In the genomic region with DNA sequence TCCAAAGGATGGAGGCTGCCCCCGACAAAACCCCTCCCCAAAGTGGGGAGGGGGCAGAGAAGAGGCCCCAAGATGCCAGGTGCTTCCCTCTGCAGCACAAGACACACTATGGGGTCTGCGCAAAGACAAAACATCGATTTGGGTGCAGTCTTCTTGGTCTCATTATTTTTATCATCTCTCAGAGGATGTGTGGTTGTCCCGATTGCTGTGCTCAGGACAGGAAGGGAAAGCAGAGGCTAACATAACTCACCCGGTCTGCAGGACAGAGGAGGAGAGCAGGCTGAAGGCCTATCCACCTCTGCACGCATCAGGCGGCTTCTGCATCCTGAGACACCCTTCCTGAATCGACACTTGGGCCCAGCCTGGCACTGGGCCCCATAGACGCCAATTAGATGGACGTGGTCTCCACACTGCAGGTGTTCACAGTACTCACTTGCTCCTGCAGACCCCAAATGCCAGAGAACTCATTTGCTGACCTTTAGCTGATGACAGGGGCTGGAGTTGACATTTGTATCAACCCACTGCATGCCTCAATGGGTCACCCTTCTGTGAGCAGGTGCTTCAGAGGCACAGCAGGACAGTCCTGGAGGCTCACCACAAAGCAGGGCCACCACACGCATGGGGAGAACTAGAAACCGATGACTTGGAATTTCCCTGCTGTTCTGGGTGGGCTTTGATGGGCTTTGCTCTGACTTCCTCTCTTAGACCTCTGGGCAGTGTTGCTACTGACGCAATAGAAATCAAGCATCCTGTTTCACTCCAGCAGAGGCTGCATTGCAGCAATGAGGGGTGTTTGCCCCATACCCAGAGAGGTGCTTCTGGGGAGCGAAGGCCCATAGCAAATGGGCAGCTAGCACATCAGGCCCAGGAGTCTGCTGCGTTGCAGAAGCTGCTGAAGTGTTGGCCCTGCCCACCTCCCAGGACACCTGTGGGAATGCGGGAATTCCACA, we compare ENCODE assay signal across 8 cellular contexts.
DNase-seq lines count a peak whose midpoint lies in the region; ATAC-seq, FAIRE-seq and TF ChIP-seq lines count a peak whose summit lies in the region.

No MANE protein-coding gene starts in this region.

- no peaks in the 10 kb centered on the region for H3K27me3 ChIP-seq in GM12878 (replicated peaks in 1 of 2; ENCODE audit: control insufficient read depth in 2 of 2, insufficient read depth in 2 of 2, low read length in 1 of 2)

- in situ Hi-C loops in GM12878 (cut with MboI), result no loop called here

- H3K9ac ChIP-seq in GM12878 (ENCODE audit: control insufficient read depth, insufficient read depth, low read length), result peak overlapping the region; percentile 92

- H2AFZ ChIP-seq in GM12878 (ENCODE audit: control insufficient read depth, low read depth, low read length), result no peak overlapping the region

- DNase-seq in GM12865 (ENCODE audit: low read depth), result peak; percentile 97
- peak; percentile 94 for DNase-seq in GM12878 (ENCODE audit: low read depth, low spot score)
- DNase-seq in stimulated activated CD4-positive, alpha-beta T cell treated with anti-CD3 and anti-CD28 coated beads, Interleukin-12 subunit alpha, Interleukin-12 subunit beta, amount 100 ng/mL, for 4 hours, result no peak
- no peak for DNase-seq in NCI-H510A treated with DMSO at 0.1 percent for 48 hours (lab: John Stamatoyannopoulos, UW)
- DNase-seq in effector CD4-positive, alpha-beta T cell, result no peak
- no peak for DNase-seq in NCI-H2196 (lab: John Stamatoyannopoulos, UW; ENCODE audit: unreplicated experiment)

- BruUV-seq in GM12878 (replicated peaks; lab: Mats Ljungman, UMichigan), result TSS peak; percentile 73

- peaks cover 57% of the 10 kb centered on the region for H3K79me2 ChIP-seq in GM12878 (ENCODE audit: control insufficient read depth, insufficient read depth, low read length)

- TF ChIP-seq CTCF in GM12865 (IDR thresholded peaks at IDR 0.05; ENCODE audit: insufficient read depth, low read depth, low read length, missing control alignments), result no peak
- no peak for TF ChIP-seq CTCF in GM12878 (IDR thresholded peaks at IDR 0.05 in 2 of 3, conservative IDR thresholded peaks at IDR 0.05 in 1 of 3; ENCODE audit: control insufficient read depth in 2 of 3, extremely low read depth in 1 of 3, insufficient read depth in 1 of 3, low read depth in 3 of 3, low read length in 3 of 3)

- peak; percentile 55 for ATAC-seq in GM19438 (IDR thresholded peaks at IDR 0.05; ENCODE audit: low read depth, unreplicated experiment)
- ATAC-seq in HG03175 (IDR thresholded peaks at IDR 0.05; ENCODE audit: unreplicated experiment), result peak; percentile 78
- peak; percentile 70 for ATAC-seq in GM12878

- H3K27ac ChIP-seq in GM12878 (ENCODE audit: control insufficient read depth, insufficient read depth), result peak overlapping the region; percentile 94

- FAIRE-seq in GM12878 (lab: Jason Lieb, UNC), result peak; percentile 91

- no peaks in the 10 kb centered on the region for H4K20me1 ChIP-seq in GM12878 (ENCODE audit: control insufficient read depth, insufficient read depth)

- POLR2A ChIA-PET in GM12878 (lab: Charles Lee), result interaction anchor here (1.0 to 13.5 kb wide), 8 partner anchors 14 to 270 kb away, joined by 3 to 213 read pairs (median 84); no protein-coding TSS in a partner anchor

- intact Hi-C loops in GM12878 (cut with micrococcal nuclease; ENCODE audit: unreplicated experiment), result loop anchor here (1.0 to 5.0 kb wide), 10 partner anchors 14 to 220 kb away; a partner anchor contains a TSS

- WGBS in GM12878 (ENCODE audit: insufficient coverage, insufficient replicate concordance, low lambda C conversion rate, missing lambda C conversion rate), result 17% methylated on average over 16 of the region's 16 CpGs

- TF ChIP-seq RAD21 in GM12878 (IDR thresholded peaks at IDR 0.05; ENCODE audit: insufficient read depth, low read depth, low read length), result no peak

- H3K4me3 ChIP-seq in GM12865 (ENCODE audit: low read depth, low read length) (peak overlapping the region; percentile 91), GM12878 (peak overlapping the region; percentile 75)

- SMC1A ChIA-PET in GM12878 (lab: Charles Lee; ENCODE audit: uncharacterized antibody, unreplicated experiment), result interaction anchor here (0.9 to 17.6 kb wide), 13 partner anchors 15 to 222 kb away, joined by 3 to 325 read pairs (median 32); no protein-coding TSS in a partner anchor

- CTCF ChIA-PET in GM12878 (lab: Yijun Ruan, JAX), result interaction anchor here (1.2 to 10.6 kb wide), 11 partner anchors 16 to 223 kb away, joined by 3 to 105 read pairs (median 6); no protein-coding TSS in a partner anchor

- RAD21 ChIA-PET in GM12878 (lab: Charles Lee; ENCODE audit: unreplicated experiment), result interaction anchor here (0.9 to 14.3 kb wide), 8 partner anchors 15 to 221 kb away, joined by 6 to 323 read pairs (median 103); no protein-coding TSS in a partner anchor

- H3K9me3 ChIP-seq in GM12878 (replicated peaks; ENCODE audit: control insufficient read depth, insufficient read depth, low read length), result no peaks in the 10 kb centered on the region

- no peaks in the 10 kb centered on the region; a peak in 1 of 4 replicates for H3K36me3 ChIP-seq in GM12878 (ENCODE audit: control insufficient read depth in 2 of 2, insufficient read depth in 2 of 2, low read length in 1 of 2)

- peak; percentile 99 for TF ChIP-seq EP300 in GM12878 (IDR thresholded peaks at IDR 0.05; ENCODE audit: borderline replicate concordance in 1 of 2, control insufficient read depth in 1 of 2, low read depth in 2 of 2, low read length in 2 of 2)

- H3K4me2 ChIP-seq in GM12878 (ENCODE audit: control insufficient read depth, insufficient read depth), result peak overlapping the region; percentile 83

- H3K4me1 ChIP-seq in GM12878 (ENCODE audit: control insufficient read depth, insufficient read depth, low read length), result peaks cover 70% of the 10 kb centered on the region

- peak; percentile 69 for TF ChIP-seq POLR2A in GM12878 (IDR thresholded peaks at IDR 0.05; ENCODE audit: low read depth, low read length)

TF ChIP-seq in GM12878, 131 proteins besides CTCF, POLR2A, EP300 and RAD21 (continues in another document):
- TF ChIP-seq ETV6 (conservative IDR thresholded peaks at IDR 0.05 in 1 of 2, IDR thresholded peaks at IDR 0.05 in 1 of 2; ENCODE audit: borderline replicate concordance in 1 of 2, low read depth in 1 of 2), result peak in 1 of 2 experiments; percentile 94; a peak in 2 of 4 replicates
- TF ChIP-seq SMARCA5 (IDR thresholded peaks at IDR 0.05), result peak; percentile 93
- TF ChIP-seq SRF (IDR thresholded peaks at IDR 0.05; ENCODE audit: low read depth in 2 of 2, low read length in 2 of 2), result no peak
- TF ChIP-seq HDAC2 (IDR thresholded peaks at IDR 0.05), result no peak
- TF ChIP-seq, protein P1, sequence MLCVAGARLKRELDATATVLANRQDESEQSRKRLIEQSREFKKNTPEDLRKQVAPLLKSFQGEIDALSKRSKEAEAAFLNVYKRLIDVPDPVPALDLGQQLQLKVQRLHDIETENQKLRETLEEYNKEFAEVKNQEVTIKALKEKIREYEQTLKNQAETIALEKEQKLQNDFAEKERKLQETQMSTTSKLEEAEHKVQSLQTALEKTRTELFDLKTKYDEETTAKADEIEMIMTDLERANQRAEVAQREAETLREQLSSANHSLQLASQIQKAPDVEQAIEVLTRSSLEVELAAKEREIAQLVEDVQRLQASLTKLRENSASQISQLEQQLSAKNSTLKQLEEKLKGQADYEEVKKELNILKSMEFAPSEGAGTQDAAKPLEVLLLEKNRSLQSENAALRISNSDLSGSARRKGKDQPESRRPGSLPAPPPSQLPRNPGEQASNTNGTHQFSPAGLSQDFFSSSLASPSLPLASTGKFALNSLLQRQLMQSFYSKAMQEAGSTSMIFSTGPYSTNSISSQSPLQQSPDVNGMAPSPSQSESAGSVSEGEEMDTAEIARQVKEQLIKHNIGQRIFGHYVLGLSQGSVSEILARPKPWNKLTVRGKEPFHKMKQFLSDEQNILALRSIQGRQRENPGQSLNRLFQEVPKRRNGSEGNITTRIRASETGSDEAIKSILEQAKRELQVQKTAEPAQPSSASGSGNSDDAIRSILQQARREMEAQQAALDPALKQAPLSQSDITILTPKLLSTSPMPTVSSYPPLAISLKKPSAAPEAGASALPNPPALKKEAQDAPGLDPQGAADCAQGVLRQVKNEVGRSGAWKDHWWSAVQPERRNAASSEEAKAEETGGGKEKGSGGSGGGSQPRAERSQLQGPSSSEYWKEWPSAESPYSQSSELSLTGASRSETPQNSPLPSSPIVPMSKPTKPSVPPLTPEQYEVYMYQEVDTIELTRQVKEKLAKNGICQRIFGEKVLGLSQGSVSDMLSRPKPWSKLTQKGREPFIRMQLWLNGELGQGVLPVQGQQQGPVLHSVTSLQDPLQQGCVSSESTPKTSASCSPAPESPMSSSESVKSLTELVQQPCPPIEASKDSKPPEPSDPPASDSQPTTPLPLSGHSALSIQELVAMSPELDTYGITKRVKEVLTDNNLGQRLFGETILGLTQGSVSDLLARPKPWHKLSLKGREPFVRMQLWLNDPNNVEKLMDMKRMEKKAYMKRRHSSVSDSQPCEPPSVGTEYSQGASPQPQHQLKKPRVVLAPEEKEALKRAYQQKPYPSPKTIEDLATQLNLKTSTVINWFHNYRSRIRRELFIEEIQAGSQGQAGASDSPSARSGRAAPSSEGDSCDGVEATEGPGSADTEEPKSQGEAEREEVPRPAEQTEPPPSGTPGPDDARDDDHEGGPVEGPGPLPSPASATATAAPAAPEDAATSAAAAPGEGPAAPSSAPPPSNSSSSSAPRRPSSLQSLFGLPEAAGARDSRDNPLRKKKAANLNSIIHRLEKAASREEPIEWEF (IDR thresholded peaks at IDR 0.05; ENCODE audit: insufficient replicate concordance, low read depth, low read length), result no peak
- TF ChIP-seq TCF12 (IDR thresholded peaks at IDR 0.05; ENCODE audit: low read depth, low read length), result peak; percentile 99
- peak; percentile 96 for TF ChIP-seq TCF3 (IDR thresholded peaks at IDR 0.05; ENCODE audit: borderline replicate concordance, insufficient read depth, low read depth, low read length)
- peak; percentile 94 for TF ChIP-seq PAX5 (IDR thresholded peaks at IDR 0.05; ENCODE audit: borderline replicate concordance, low read depth, low read length)
- peak; percentile 52; the same call in 1 of the 2 replicates for TF ChIP-seq TCF7 (IDR thresholded peaks at IDR 0.05; ENCODE audit: borderline replicate concordance)
- TF ChIP-seq, protein P2, sequence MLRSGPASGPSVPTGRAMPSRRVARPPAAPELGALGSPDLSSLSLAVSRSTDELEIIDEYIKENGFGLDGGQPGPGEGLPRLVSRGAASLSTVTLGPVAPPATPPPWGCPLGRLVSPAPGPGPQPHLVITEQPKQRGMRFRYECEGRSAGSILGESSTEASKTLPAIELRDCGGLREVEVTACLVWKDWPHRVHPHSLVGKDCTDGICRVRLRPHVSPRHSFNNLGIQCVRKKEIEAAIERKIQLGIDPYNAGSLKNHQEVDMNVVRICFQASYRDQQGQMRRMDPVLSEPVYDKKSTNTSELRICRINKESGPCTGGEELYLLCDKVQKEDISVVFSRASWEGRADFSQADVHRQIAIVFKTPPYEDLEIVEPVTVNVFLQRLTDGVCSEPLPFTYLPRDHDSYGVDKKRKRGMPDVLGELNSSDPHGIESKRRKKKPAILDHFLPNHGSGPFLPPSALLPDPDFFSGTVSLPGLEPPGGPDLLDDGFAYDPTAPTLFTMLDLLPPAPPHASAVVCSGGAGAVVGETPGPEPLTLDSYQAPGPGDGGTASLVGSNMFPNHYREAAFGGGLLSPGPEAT (IDR thresholded peaks at IDR 0.05; ENCODE audit: low read depth), result peak; percentile 97

Comparison
In these comparisons a context has a peak if more than half of its experiments do, and no peak if none do; other contexts are left out.
1. DNase-seq: peak in GM12865 (single experiment) and GM12878 (single experiment); none in stimulated activated CD4-positive, alpha-beta T cell treated with anti-CD3 and anti-CD28 coated beads, Interleukin-12 subunit alpha, Interleukin-12 subunit beta, amount 100 ng/mL, for 4 hours (single experiment), NCI-H510A treated with DMSO at 0.1 percent for 48 hours (single experiment), effector CD4-positive, alpha-beta T cell (single experiment) and NCI-H2196 (single experiment).
2. Peak in every context shown above with its lines, with median percentiles within 50 percentile points of each other: ATAC-seq.